In genomic region chr10:69153227-69153626, GRCh38 we compare ENCODE assay signal across 31 cellular contexts.
"Had no signal": no experiment of that assay in that cellular context is flagged by ENCODE, and none has a peak within 500 bp of the region (broad histone marks: within the 10 kb centered on the region; RNA-seq: fewer than 3 reads in every experiment).

No MANE protein-coding gene starts in this region.

- DNase-seq: activated CD4-positive, alpha-beta memory T cell treated with anti-CD3 and anti-CD28 coated beads, Interleukin-2, amount 10 ng/mL, durations not matched to agents 7 days and 5 days; activated CD4-positive, alpha-beta T cell treated with anti-CD3 and anti-CD28 coated beads for 1 hour; activated CD4-positive, alpha-beta T cell treated with anti-CD3 and anti-CD28 coated beads for 4 hours; activated CD4-positive, alpha-beta T cell treated with anti-CD3 and anti-CD28 coated beads, Interleukin-2, amount 10 ng/mL, durations not matched to agents 7 days and 5 days; activated CD4-positive, alpha-beta T cell treated with anti-CD3 and anti-CD28 coated beads, Interleukin-2, amount 50 U/mL, for 4 hours; activated CD8-positive, alpha-beta memory T cell treated with anti-CD3 and anti-CD28 coated beads, Interleukin-2, amount 50 U/mL, for 48 hours; activated effector memory CD4-positive, alpha-beta T cell treated with Interleukin-2 at 50 U/mL for 16 hours; activated gamma-delta T cell treated with Interleukin-2 at 50 U/mL for 16 hours; activated naive CD4-positive, alpha-beta T cell treated with anti-CD3 and anti-CD28 coated beads, Interleukin-2, amount 50 U/mL, for 16 hours; activated naive CD4-positive, alpha-beta T cell treated with Interleukin-2 at 50 U/mL for 16 hours; activated T-cell treated with anti-CD3 and anti-CD28 coated beads for 4 hours; activated T-cell treated with anti-CD3 and anti-CD28 coated beads, Interleukin-2, amount 50 U/mL, for 24 hours; activated T-cell treated with anti-CD3 and anti-CD28 coated beads, Interleukin-2, amount 50 U/mL, for 72 hours; amniotic stem cell; anterior cingulate cortex; brain microvascular endothelial cell; cortex of kidney; dorsolateral prefrontal cortex; effector memory CD4-positive, alpha-beta T cell; endodermal cell; foreskin fibroblast; head of caudate nucleus; T-helper 2 cell had no signal

- H3K9me3 Mint-ChIP-seq: activated CD4-positive, alpha-beta memory T cell treated with anti-CD3 and anti-CD28 coated beads, Interleukin-2, amount 10 ng/mL, durations not matched to agents 7 days and 5 days; activated CD4-positive, alpha-beta T cell treated with anti-CD3 and anti-CD28 coated beads, Interleukin-2, amount 10 ng/mL, durations not matched to agents 7 days and 5 days; activated T-cell treated with anti-CD3 and anti-CD28 coated beads, Interleukin-2, amount 50 U/mL, for 24 hours; activated T-cell treated with anti-CD3 and anti-CD28 coated beads, Interleukin-2, amount 50 U/mL, for 72 hours; endodermal cell; WTC11 had no signal

- H3K27ac ChIP-seq: brain microvascular endothelial cell, dorsolateral prefrontal cortex, VCaP had no signal

- H3K27me3 Mint-ChIP-seq: activated CD4-positive, alpha-beta memory T cell treated with anti-CD3 and anti-CD28 coated beads, Interleukin-2, amount 10 ng/mL, durations not matched to agents 7 days and 5 days; activated CD4-positive, alpha-beta T cell treated with anti-CD3 and anti-CD28 coated beads, Interleukin-2, amount 10 ng/mL, durations not matched to agents 7 days and 5 days; activated naive CD8-positive, alpha-beta T cell; activated T-cell treated with anti-CD3 and anti-CD28 coated beads, Interleukin-2, amount 50 U/mL, for 24 hours had no signal

- H3K4me3 Mint-ChIP-seq: activated CD4-positive, alpha-beta memory T cell treated with anti-CD3 and anti-CD28 coated beads, Interleukin-2, amount 10 ng/mL, durations not matched to agents 7 days and 5 days; activated CD4-positive, alpha-beta T cell treated with anti-CD3 and anti-CD28 coated beads, Interleukin-2, amount 10 ng/mL, durations not matched to agents 7 days and 5 days; activated naive CD8-positive, alpha-beta T cell; activated T-cell treated with anti-CD3 and anti-CD28 coated beads, Interleukin-2, amount 50 U/mL, for 24 hours; activated T-cell treated with anti-CD3 and anti-CD28 coated beads, Interleukin-2, amount 50 U/mL, for 72 hours; endodermal cell; WTC11 had no signal

- FAIRE-seq: astrocyte, bronchial epithelial cell, colon, frontal cortex had no signal

- H3K27ac Mint-ChIP-seq: activated CD4-positive, alpha-beta memory T cell treated with anti-CD3 and anti-CD28 coated beads, Interleukin-2, amount 10 ng/mL, durations not matched to agents 7 days and 5 days; activated CD4-positive, alpha-beta T cell treated with anti-CD3 and anti-CD28 coated beads, Interleukin-2, amount 10 ng/mL, durations not matched to agents 7 days and 5 days; activated naive CD8-positive, alpha-beta T cell; activated T-cell treated with anti-CD3 and anti-CD28 coated beads, Interleukin-2, amount 50 U/mL, for 72 hours; endodermal cell; WTC11 had no signal

- ATAC-seq: activated T-cell treated with anti-CD3 and anti-CD28 coated beads, Interleukin-2, amount 50 U/mL, for 72 hours; esophagus mucosa; WTC11 had no signal

- H3K4me3 ChIP-seq: dorsolateral prefrontal cortex had no signal

- H3K4me1 Mint-ChIP-seq: endodermal cell, WTC11 had no signal

- H3K27me3 ChIP-seq: brain microvascular endothelial cell, dorsolateral prefrontal cortex had no signal
